Comparison of ENCODE assay signal across 9 cellular contexts in genomic region chr7:66505531-66506451, GRCh38.
DNase-seq lines count a peak whose midpoint lies in the region; ATAC-seq, FAIRE-seq and TF ChIP-seq lines count a peak whose summit lies in the region.
"Had no signal": no experiment of that assay in that cellular context is flagged by ENCODE, and none has a peak within 500 bp of the region (broad histone marks: within the 10 kb centered on the region; RNA-seq: fewer than 3 reads in every experiment).

No MANE protein-coding gene starts in this region.

- H3K27ac Mint-ChIP-seq in T-cell: no peak overlapping the region
- no peak overlapping the region for H3K27ac Mint-ChIP-seq in dendritic cell treated with granulocyte-macrophage colony-stimulating factor and Interleukin-4, amounts not matched to agents 40 ng/mL and 50 ng/mL, for 4 days

- no peaks in the 10 kb centered on the region for H3K36me3 Mint-ChIP-seq in T-cell
- no peaks in the 10 kb centered on the region for H3K36me3 Mint-ChIP-seq in dendritic cell treated with granulocyte-macrophage colony-stimulating factor and Interleukin-4, amounts not matched to agents 40 ng/mL and 50 ng/mL, for 4 days (ENCODE audit: low read depth)

- H3K9me3 Mint-ChIP-seq in T-cell: no peaks in the 10 kb centered on the region
- no peaks in the 10 kb centered on the region for H3K9me3 Mint-ChIP-seq in dendritic cell treated with granulocyte-macrophage colony-stimulating factor and Interleukin-4, amounts not matched to agents 40 ng/mL and 50 ng/mL, for 4 days

- no peak for TF ChIP-seq POLR2A in prostate gland (IDR thresholded peaks at IDR 0.05)

- peak overlapping the region; percentile 58 to 72 (median 60) for H3K4me3 Mint-ChIP-seq in T-cell
- peak overlapping the region; percentile 30 for H3K4me3 Mint-ChIP-seq in dendritic cell treated with granulocyte-macrophage colony-stimulating factor and Interleukin-4, amounts not matched to agents 40 ng/mL and 50 ng/mL, for 4 days

- CTCF ChIA-PET in T-cell (lab: Charles Lee): interaction anchor here in 1 of 2 donors (0.6 kb wide), 1 partner anchor 137 kb away, joined by 3 read pairs; no protein-coding TSS in a partner anchor

- WGBS in prostate gland: 53% methylated on average over 85 of the region's 86 CpGs

- peaks cover 4 to 13% of the 10 kb centered on the region in 2 donors for H3K27me3 Mint-ChIP-seq in T-cell
- peaks cover 41% of the 10 kb centered on the region for H3K27me3 Mint-ChIP-seq in dendritic cell treated with granulocyte-macrophage colony-stimulating factor and Interleukin-4, amounts not matched to agents 40 ng/mL and 50 ng/mL, for 4 days

- no peaks in the 10 kb centered on the region for H3K4me1 ChIP-seq in prostate gland (replicated peaks)

- H3K4me3 ChIP-seq in prostate gland: peak overlapping the region; percentile 15 to 30
- H3K4me3 ChIP-seq: cardiac muscle cell had no signal

- peaks cover 0 to 9% (median 7%) of the 10 kb centered on the region in 3 donors for H3K4me1 Mint-ChIP-seq in T-cell
- no peaks in the 10 kb centered on the region for H3K4me1 Mint-ChIP-seq in dendritic cell treated with granulocyte-macrophage colony-stimulating factor and Interleukin-4, amounts not matched to agents 40 ng/mL and 50 ng/mL, for 4 days (ENCODE audit: low read depth)

- DNase-seq in DMS53 (lab: John Stamatoyannopoulos, UW) (peak; percentile 81), T-cell (peak in 26 of 34 experiments; percentile 13 to 46 (median 26)), prostate gland (ENCODE audit: low spot score) (no peak), dedifferentiated amniotic fluid mesenchymal stem cell (ENCODE audit: extremely low spot score) (no peak), NCI-H2081 treated with DMSO at 0.1 percent for 48 hours (lab: John Stamatoyannopoulos, UW) (no peak), GM19239 (ENCODE audit: insufficient read length, low spot score) (no peak)

- no peak overlapping the region for H3K27ac ChIP-seq in prostate gland
- H3K27ac ChIP-seq: cardiac muscle cell had no signal

- H3K9me3 ChIP-seq in prostate gland: no peaks in the 10 kb centered on the region

- FAIRE-seq in GM19239 (lab: Jason Lieb, UNC): no peak

- peak in 3 of 4 experiments; percentile 47 to 74 (median 71) for ATAC-seq in T-cell (replicated peaks in 1 of 4)
- no peak for ATAC-seq in GM18498 (IDR thresholded peaks at IDR 0.05; ENCODE audit: unreplicated experiment)

- TF ChIP-seq CTCF in prostate gland (IDR thresholded peaks at IDR 0.05): no peak

- POLR2A ChIA-PET in T-cell (lab: Charles Lee): interaction anchor here (0.6 to 0.9 kb wide), 2 partner anchors 12 to 31 kb away, joined by 4 to 7 read pairs; no protein-coding TSS in a partner anchor

- no peaks in the 10 kb centered on the region for H3K27me3 ChIP-seq in prostate gland (replicated peaks; ENCODE audit: insufficient read depth)
- H3K27me3 ChIP-seq: cardiac muscle cell had no signal

- intact Hi-C loops in dendritic cell treated with granulocyte-macrophage colony-stimulating factor and Interleukin-4, amounts not matched to agents 40 ng/mL and 50 ng/mL, for 4 days (cut with micrococcal nuclease): no loop called here
- intact Hi-C loops in prostate gland (cut with DNase I): no loop called here

- no peaks in the 10 kb centered on the region for H3K36me3 ChIP-seq in prostate gland
- H3K36me3 ChIP-seq: cardiac muscle cell had no signal

Comparison
In these comparisons a context has a peak if more than half of its experiments do, and no peak if none do; other contexts are left out.
1. DNase-seq: peak in DMS53 (single experiment) and T-cell (26 of 34); none in prostate gland (single experiment), dedifferentiated amniotic fluid mesenchymal stem cell (single experiment), NCI-H2081 treated with DMSO at 0.1 percent for 48 hours (single experiment) and GM19239 (single experiment).